Comparison of ENCODE assay signal across 1 cellular context in genomic region chr4:2852481-2852881, GRCh38.
TF ChIP-seq lines count a peak whose summit lies in the region.

No MANE protein-coding gene starts in this region.

TF ChIP-seq in HepG2, 621 proteins besides CTCF, POLR2A, EP300 and RAD21 (continued from another document):
- TF ChIP-seq ZNF318 (CRISPR knock-in tag; IDR thresholded peaks at IDR 0.05) (no peak), HOXA3 (CRISPR knock-in tag; IDR thresholded peaks at IDR 0.05) (0 out of 2 replicates have a peak, but pooled peaks have one; percentile 36), MED1 (CRISPR knock-in tag; IDR thresholded peaks at IDR 0.05) (peak; percentile 27; the same call in 1 of the 2 replicates), KLF12 (CRISPR knock-in tag; IDR thresholded peaks at IDR 0.05; ENCODE audit: borderline replicate concordance) (peak; percentile 21; the same call in 1 of the 2 replicates), PAF1 (CRISPR knock-in tag; IDR thresholded peaks at IDR 0.05) (no peak), ARHGAP35 (CRISPR knock-in tag; IDR thresholded peaks at IDR 0.05; ENCODE audit: borderline replicate concordance) (no peak), REL (CRISPR knock-in tag; conservative IDR thresholded peaks at IDR 0.05) (no peak)
- TF ChIP-seq, protein P1, sequence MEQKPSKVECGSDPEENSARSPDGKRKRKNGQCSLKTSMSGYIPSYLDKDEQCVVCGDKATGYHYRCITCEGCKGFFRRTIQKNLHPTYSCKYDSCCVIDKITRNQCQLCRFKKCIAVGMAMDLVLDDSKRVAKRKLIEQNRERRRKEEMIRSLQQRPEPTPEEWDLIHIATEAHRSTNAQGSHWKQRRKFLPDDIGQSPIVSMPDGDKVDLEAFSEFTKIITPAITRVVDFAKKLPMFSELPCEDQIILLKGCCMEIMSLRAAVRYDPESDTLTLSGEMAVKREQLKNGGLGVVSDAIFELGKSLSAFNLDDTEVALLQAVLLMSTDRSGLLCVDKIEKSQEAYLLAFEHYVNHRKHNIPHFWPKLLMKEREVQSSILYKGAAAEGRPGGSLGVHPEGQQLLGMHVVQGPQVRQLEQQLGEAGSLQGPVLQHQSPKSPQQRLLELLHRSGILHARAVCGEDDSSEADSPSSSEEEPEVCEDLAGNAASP (CRISPR knock-in tag; IDR thresholded peaks at IDR 0.05; ENCODE audit: borderline replicate concordance), result peak; percentile 32; the same call in 1 of the 2 replicates
- TF ChIP-seq, protein P2, sequence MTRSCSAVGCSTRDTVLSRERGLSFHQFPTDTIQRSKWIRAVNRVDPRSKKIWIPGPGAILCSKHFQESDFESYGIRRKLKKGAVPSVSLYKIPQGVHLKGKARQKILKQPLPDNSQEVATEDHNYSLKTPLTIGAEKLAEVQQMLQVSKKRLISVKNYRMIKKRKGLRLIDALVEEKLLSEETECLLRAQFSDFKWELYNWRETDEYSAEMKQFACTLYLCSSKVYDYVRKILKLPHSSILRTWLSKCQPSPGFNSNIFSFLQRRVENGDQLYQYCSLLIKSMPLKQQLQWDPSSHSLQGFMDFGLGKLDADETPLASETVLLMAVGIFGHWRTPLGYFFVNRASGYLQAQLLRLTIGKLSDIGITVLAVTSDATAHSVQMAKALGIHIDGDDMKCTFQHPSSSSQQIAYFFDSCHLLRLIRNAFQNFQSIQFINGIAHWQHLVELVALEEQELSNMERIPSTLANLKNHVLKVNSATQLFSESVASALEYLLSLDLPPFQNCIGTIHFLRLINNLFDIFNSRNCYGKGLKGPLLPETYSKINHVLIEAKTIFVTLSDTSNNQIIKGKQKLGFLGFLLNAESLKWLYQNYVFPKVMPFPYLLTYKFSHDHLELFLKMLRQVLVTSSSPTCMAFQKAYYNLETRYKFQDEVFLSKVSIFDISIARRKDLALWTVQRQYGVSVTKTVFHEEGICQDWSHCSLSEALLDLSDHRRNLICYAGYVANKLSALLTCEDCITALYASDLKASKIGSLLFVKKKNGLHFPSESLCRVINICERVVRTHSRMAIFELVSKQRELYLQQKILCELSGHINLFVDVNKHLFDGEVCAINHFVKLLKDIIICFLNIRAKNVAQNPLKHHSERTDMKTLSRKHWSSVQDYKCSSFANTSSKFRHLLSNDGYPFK (CRISPR knock-in tag; IDR thresholded peaks at IDR 0.05; ENCODE audit: borderline replicate concordance), result no peak
